Comparison of ENCODE assay signal across 26 cellular contexts in the genomic region with DNA sequence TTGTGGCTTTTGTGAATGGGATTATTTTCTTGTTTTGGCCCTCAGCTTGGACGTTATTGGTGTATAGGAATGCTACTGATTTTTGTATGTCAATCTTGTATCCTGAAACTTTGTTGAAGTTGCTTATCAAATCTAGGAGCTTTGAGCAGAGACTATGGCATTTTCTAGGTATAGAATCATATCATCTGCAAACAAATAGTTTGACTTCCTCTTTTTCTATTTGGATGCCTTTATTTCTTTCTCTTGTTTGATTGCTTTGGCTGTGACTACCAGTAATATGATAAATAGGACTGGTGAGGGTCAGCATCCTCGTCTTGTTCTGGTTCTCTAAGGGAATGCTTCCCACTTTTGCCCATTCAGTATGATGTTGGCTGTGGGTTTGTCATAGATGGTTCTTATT. TPM values are rescaled to one million over a fixed set of nuclear protein-coding genes. Genes with fewer than 3 reads are reported as not detected.
"Had no signal": no experiment of that assay in that cellular context is flagged by ENCODE, and none has a peak within 500 bp of the region (broad histone marks: within the 10 kb centered on the region; RNA-seq: fewer than 3 reads in every experiment).

No MANE protein-coding gene starts in this region.

- H3K27me3 ChIP-seq: pancreas, stomach, testis, thyroid gland, transverse colon, upper lobe of left lung, vagina had no signal

- ATAC-seq: mucosa of descending colon; naive thymus-derived CD8-positive, alpha-beta T cell; pancreas; right cardiac atrium; sciatic nerve; stimulated activated naive B cell treated with anti-CD40 and anti-IgM and Interleukin-4, amounts not matched to agents 10 μg/mL and 1 μg/mL and 100 μg/mL, for 72 hours; stimulated activated naive CD8-positive, alpha-beta T cell treated with anti-CD3 and anti-CD28 coated beads, Interleukin-15, Interleukin-2, amounts not matched to agents 100 U/mL and 50 U/mL, for 24 hours had no signal

- DNase-seq: islet precursor cell; left ventricle myocardium inferior; midbrain; mucosa of descending colon; naive thymus-derived CD8-positive, alpha-beta T cell; nucleus accumbens; pancreas; posterior cingulate gyrus; retina; right cardiac atrium; stimulated activated CD4-positive, alpha-beta T cell treated with anti-CD3 and anti-CD28 coated beads, Interleukin-12 subunit alpha, Interleukin-12 subunit beta, amount 100 ng/mL, for 4 hours; stimulated activated CD4-positive, alpha-beta T cell treated with anti-CD3 and anti-CD28 coated beads, Interleukin-15, amount 100 ng/mL, for 24 hours; stimulated activated CD4-positive, alpha-beta T cell treated with anti-CD3 and anti-CD28 coated beads, Interleukin-2, amount 100 ng/mL, for 24 hours; stimulated activated CD4-positive, alpha-beta T cell treated with anti-CD3 and anti-CD28 coated beads, Interleukin-4, amount 100 ng/mL, for 1 hour; stimulated activated naive B cell treated with anti-CD40 and anti-IgM and Interleukin-4, amounts not matched to agents 10 μg/mL and 1 μg/mL and 100 μg/mL, for 72 hours; stimulated activated naive CD8-positive, alpha-beta T cell treated with anti-CD3 and anti-CD28 coated beads, Interleukin-15, Interleukin-2, amounts not matched to agents 100 U/mL and 50 U/mL, for 24 hours; stomach; testis; thyroid gland; transverse colon; upper lobe of left lung had no signal

- H3K9me3 ChIP-seq: mucosa of descending colon, pancreas, prostate gland, stomach, testis, thyroid gland, transverse colon, upper lobe of left lung, vagina had no signal

- H3K4me3 ChIP-seq: left ventricle myocardium inferior, lung, mucosa of descending colon, pancreas, prostate gland, skin epidermis, stomach, testis, thyroid gland, transverse colon, upper lobe of left lung, vagina had no signal

- FAIRE-seq: pancreas had no signal

- H3K4me1 ChIP-seq: left ventricle myocardium inferior, pancreas, prostate gland, stomach, testis, thyroid gland, transverse colon, upper lobe of left lung, vagina had no signal

- H3K27ac ChIP-seq: left ventricle myocardium inferior, pancreas, prostate gland, skin epidermis, stomach, testis, thyroid gland, transverse colon, upper lobe of left lung, vagina had no signal

- H3K36me3 ChIP-seq: left ventricle myocardium inferior, pancreas, prostate gland, stomach, thyroid gland, transverse colon, upper lobe of left lung, vagina had no signal

RNA-seq across cellular contexts. Expression of a gene that starts 24.7 kb away (rescaled TPM):
- total RNA-seq: naive thymus-derived CD8-positive, alpha-beta T cell had no signal
